In genomic region chr17:45247429-45248131, GRCh38 we compare ENCODE assay signal across 1 cellular context.
TF ChIP-seq lines count a peak whose summit lies in the region.

No MANE protein-coding gene starts in this region.

TF ChIP-seq in HepG2, 621 proteins besides CTCF, POLR2A, EP300 and RAD21 (continued from another document and continues in another):
- TF ChIP-seq ZNF770 (CRISPR knock-in tag; IDR thresholded peaks at IDR 0.05) (peak; percentile 57; the same call in 1 of the 2 replicates), CBX1 (IDR thresholded peaks at IDR 0.05; ENCODE audit: low read depth) (peak; percentile 69), ZBTB44 (CRISPR knock-in tag; IDR thresholded peaks at IDR 0.05) (no peak; the same call in 1 of the 2 replicates), ZNF891 (CRISPR knock-in tag; IDR thresholded peaks at IDR 0.05) (0 out of 2 replicates have a peak, but pooled peaks have one; percentile 13), GRHL1 (CRISPR knock-in tag; conservative IDR thresholded peaks at IDR 0.05) (no peak), EZH2 (conservative IDR thresholded peaks at IDR 0.05; ENCODE audit: low read depth, low read length) (no peak), IRF1 (CRISPR knock-in tag; IDR thresholded peaks at IDR 0.05; ENCODE audit: low read depth) (no peak), THYN1 (CRISPR knock-in tag; IDR thresholded peaks at IDR 0.05; ENCODE audit: borderline replicate concordance, low read depth) (peak; percentile 35; the same call in 1 of the 2 replicates), LCORL (IDR thresholded peaks at IDR 0.05) (no peak), LCORL (CRISPR knock-in tag; IDR thresholded peaks at IDR 0.05) (no peak), E2F5 (CRISPR knock-in tag; conservative IDR thresholded peaks at IDR 0.05) (no peak), CAMTA2 (CRISPR knock-in tag; IDR thresholded peaks at IDR 0.05; ENCODE audit: borderline replicate concordance) (no peak), ZEB1 (IDR thresholded peaks at IDR 0.05; ENCODE audit: insufficient replicate concordance, low read depth) (peak; percentile 57), PAXIP1 (CRISPR knock-in tag; conservative IDR thresholded peaks at IDR 0.05) (peak; percentile 25; the same call in 1 of the 2 replicates), GATAD2A (CRISPR knock-in tag; IDR thresholded peaks at IDR 0.05) (no peak; the same call in 1 of the 2 replicates), ZNF75D (CRISPR knock-in tag; IDR thresholded peaks at IDR 0.05; ENCODE audit: borderline replicate concordance) (no peak), TMF1 (CRISPR knock-in tag; IDR thresholded peaks at IDR 0.05; ENCODE audit: low read depth) (peak; percentile 79; the same call in 1 of the 2 replicates), ZNF138 (CRISPR knock-in tag; IDR thresholded peaks at IDR 0.05; ENCODE audit: low read depth) (no peak), SMAD3 (CRISPR knock-in tag; IDR thresholded peaks at IDR 0.05) (no peak), TBX3 (IDR thresholded peaks at IDR 0.05; ENCODE audit: borderline replicate concordance) (peak; percentile 52; the same call in 1 of the 2 replicates), ZNF335 (CRISPR knock-in tag; IDR thresholded peaks at IDR 0.05) (no peak), HNRNPK (IDR thresholded peaks at IDR 0.05; ENCODE audit: low read depth, low read length, poor library complexity, severe bottlenecking) (peak; percentile 87), NCOA2 (CRISPR knock-in tag; IDR thresholded peaks at IDR 0.05) (0 out of 2 replicates have a peak, but pooled peaks have one; percentile 11), TCF12 (IDR thresholded peaks at IDR 0.05) (no peak), TCF12 (CRISPR knock-in tag; IDR thresholded peaks at IDR 0.05) (0 out of 2 replicates have a peak, but pooled peaks have one; percentile 58), GATA4 (IDR thresholded peaks at IDR 0.05; ENCODE audit: borderline replicate concordance, low read depth) (peak; percentile 51), NFE2L1 (CRISPR knock-in tag; IDR thresholded peaks at IDR 0.05; ENCODE audit: borderline replicate concordance) (no peak), BRCA1 (CRISPR knock-in tag; IDR thresholded peaks at IDR 0.05) (no peak), ZNF577 (CRISPR knock-in tag; IDR thresholded peaks at IDR 0.05; ENCODE audit: borderline replicate concordance, low read depth) (no peak), REST (IDR thresholded peaks at IDR 0.05; ENCODE audit: borderline replicate concordance in 1 of 2, low read depth in 1 of 2, low read length in 2 of 2) (no peak), POGZ (CRISPR knock-in tag; IDR thresholded peaks at IDR 0.05) (peak; percentile 25; the same call in 1 of the 2 replicates), RCOR2 (CRISPR knock-in tag; IDR thresholded peaks at IDR 0.05) (no peak), ATRX (CRISPR knock-in tag; IDR thresholded peaks at IDR 0.05; ENCODE audit: borderline replicate concordance) (no peak), SIX4 (CRISPR knock-in tag; IDR thresholded peaks at IDR 0.05) (0 out of 2 replicates have a peak, but pooled peaks have one; percentile 18), RELA (CRISPR knock-in tag; IDR thresholded peaks at IDR 0.05) (no peak), ZNF260 (CRISPR knock-in tag; IDR thresholded peaks at IDR 0.05; ENCODE audit: borderline replicate concordance, low read depth) (no peak), ZNF24 (IDR thresholded peaks at IDR 0.05) (no peak), MAFG (CRISPR knock-in tag; IDR thresholded peaks at IDR 0.05) (no peak), MYNN (CRISPR knock-in tag; IDR thresholded peaks at IDR 0.05; ENCODE audit: low read depth) (no peak), ZFP36 (IDR thresholded peaks at IDR 0.05; ENCODE audit: borderline replicate concordance, low read depth, low read length, partially characterized antibody) (no peak), ZNF576 (CRISPR knock-in tag; IDR thresholded peaks at IDR 0.05) (no peak), RFXANK (CRISPR knock-in tag; IDR thresholded peaks at IDR 0.05) (no peak; the same call in 1 of the 2 replicates), JUND (CRISPR knock-in tag; IDR thresholded peaks at IDR 0.05) (no peak), SMAD9 (CRISPR knock-in tag; IDR thresholded peaks at IDR 0.05) (no peak), HOXA3 (CRISPR knock-in tag; IDR thresholded peaks at IDR 0.05) (peak; percentile 99), ZNF672 (CRISPR knock-in tag; IDR thresholded peaks at IDR 0.05) (no peak), ZBED4 (CRISPR knock-in tag; IDR thresholded peaks at IDR 0.05; ENCODE audit: borderline replicate concordance) (peak; percentile 48; the same call in 1 of the 2 replicates), HOXA7 (CRISPR knock-in tag; IDR thresholded peaks at IDR 0.05) (no peak), ZBTB3 (CRISPR knock-in tag; IDR thresholded peaks at IDR 0.05; ENCODE audit: borderline replicate concordance, low read depth) (no peak), GTF2F1 (IDR thresholded peaks at IDR 0.05; ENCODE audit: low read length) (no peak)
